ENCODE assay signal across 8 cellular contexts in genomic region chr17:81902023-81902652, GRCh38. TPM values are rescaled to one million over a fixed set of nuclear protein-coding genes. Genes with fewer than 3 reads are reported as not detected.
A peak's percentile ranks its signal among the peaks of the same experiment; 100 is the strongest.
DNase-seq lines count a peak whose midpoint lies in the region; ATAC-seq, FAIRE-seq and TF ChIP-seq lines count a peak whose summit lies in the region.

NPB (plus strand) TSS chr17:81902238; CDS start chr17:81902278, 40 bp downstream.

- peaks cover 3% of the 10 kb centered on the region for H3K36me3 Mint-ChIP-seq in T-helper 17 cell (ENCODE audit: low read depth)

- H3K27me3 Mint-ChIP-seq in T-helper 17 cell, result peaks cover 19% of the 10 kb centered on the region

- TF ChIP-seq EP300 in sigmoid colon (IDR thresholded peaks at IDR 0.05), result no peak

- H3K4me1 ChIP-seq in heart right ventricle (peaks cover 3 to 16% (median 13%) of the 10 kb centered on the region in 9 donors), sigmoid colon (peaks cover 0 to 15% (median 14%) of the 10 kb centered on the region in 4 donors)

- ATAC-seq in T-helper 17 cell (peak; percentile 64), heart right ventricle (peak; percentile 28 to 77 (median 53)), GM19452 (IDR thresholded peaks at IDR 0.05; ENCODE audit: unreplicated experiment) (no peak)

- WGBS in heart right ventricle, 2 donors, result 1 to 2% methylated on average over 71 to 79 of the region's 79 CpGs
- 1 to 2% methylated on average over 79 of the region's 79 CpGs for WGBS in sigmoid colon, 2 donors

- no peak for DNase-seq in GM12891 (ENCODE audit: insufficient read length, low spot score)
- DNase-seq in T-helper 17 cell, result no peak
- peak in 1 of 2 donors; percentile 5 for DNase-seq in heart right ventricle
- DNase-seq in sigmoid colon, result no peak
- no peak for DNase-seq in NCI-H2107 treated with DMSO at 0.1 percent for 48 hours (lab: John Stamatoyannopoulos, UW; ENCODE audit: unreplicated experiment)
- DNase-seq in HTR-8/SVneo (ENCODE audit: insufficient read length, low spot score), result no peak
- no peak for DNase-seq in middle frontal gyrus (ENCODE audit: extremely low spot score, low spot score)

- H3K4me3 ChIP-seq in heart right ventricle (peak within 1 kb of the TSS in 9 of 10 donors; percentile 22 to 50 (median 36)), sigmoid colon (peak within 1 kb of the TSS in 3 of 4 donors; percentile 29 to 46 (median 39))

- H3K4me3 Mint-ChIP-seq in T-helper 17 cell, result peak within 1 kb of the TSS; percentile 64

- peak; percentile 26 for FAIRE-seq in GM12891 (lab: Jason Lieb, UNC)
- FAIRE-seq in HTR-8/SVneo (lab: Jason Lieb, UNC), result no peak

- H3K36me3 ChIP-seq in heart right ventricle (peaks cover 0 to 69% (median 22%) of the 10 kb centered on the region in 9 donors), sigmoid colon (peaks cover 0 to 42% (median 27%) of the 10 kb centered on the region in 4 donors)

- H3K9me3 ChIP-seq in T-helper 17 cell (ENCODE audit: control insufficient read depth, low read length, poor library complexity, severe bottlenecking), result no peaks in the 10 kb centered on the region
- no peaks in the 10 kb centered on the region for H3K9me3 ChIP-seq in heart right ventricle
- no peaks in the 10 kb centered on the region for H3K9me3 ChIP-seq in sigmoid colon

- TF ChIP-seq POLR2A in GM12891 (IDR thresholded peaks at IDR 0.05; ENCODE audit: low read depth, low read length) (no peak), sigmoid colon (IDR thresholded peaks at IDR 0.05) (no peak)

- TF ChIP-seq CTCF in heart right ventricle (IDR thresholded peaks at IDR 0.05) (no peak), sigmoid colon (IDR thresholded peaks at IDR 0.05) (no peak)

- peaks cover 4% of the 10 kb centered on the region for H3K4me1 Mint-ChIP-seq in T-helper 17 cell

- H3K27ac Mint-ChIP-seq in T-helper 17 cell, result no peak within 1 kb of the TSS

- peak within 1 kb of the TSS in 1 of 10 donors; percentile 15 for H3K27ac ChIP-seq in heart right ventricle
- H3K27ac ChIP-seq in sigmoid colon, result no peak within 1 kb of the TSS

- intact Hi-C loops in heart right ventricle (cut with DNase I) (no loop called here), sigmoid colon (cut with DNase I) (no loop called here)

- H3K27me3 ChIP-seq in heart right ventricle, result peaks cover 0 to 26% (median 0%) of the 10 kb centered on the region in 7 donors
- peaks cover 4 to 27% (median 23%) of the 10 kb centered on the region in 3 donors for H3K27me3 ChIP-seq in sigmoid colon

TF ChIP-seq in GM12891, 5 proteins besides CTCF, POLR2A, EP300 and RAD21:
- TF ChIP-seq SPI1 (IDR thresholded peaks at IDR 0.05; ENCODE audit: low read depth, low read length), result no peak
- TF ChIP-seq POLR2AphosphoS5 (IDR thresholded peaks at IDR 0.05; ENCODE audit: low read depth, low read length), result no peak

RNA-seq across cellular contexts. Expression of gene NPB, which starts in this region (rescaled TPM):
- not detected for polyA plus RNA-seq in GM12891 (2012; ENCODE audit: low read depth, missing spikeins)
- not detected for total RNA-seq in T-helper 17 cell
- total RNA-seq in heart right ventricle, result under 1 TPM; 0.13 to 0.83 (median 0.32) TPM
- under 1 TPM; 0.49 to 0.73 TPM for polyA plus RNA-seq in heart right ventricle
- 1 to 10 TPM in 1 of 4 donors, under 1 TPM in 2, not detected in 1; 0.27 to 1.8 (median 0.71) TPM for total RNA-seq in sigmoid colon
- under 1 TPM in 1 of 3 donors, not detected in 2; 0.87 TPM for polyA plus RNA-seq in sigmoid colon

Comparison
In these comparisons a context has a peak if more than half of its experiments do, and no peak if none do; other contexts are left out.
1. Peak in ATAC-seq in T-helper 17 cell; RNA of the gene not detected or under 1 TPM.
2. Peak in ATAC-seq and H3K4me3 ChIP-seq in heart right ventricle; RNA of the gene not detected or under 1 TPM.